In the genomic region with DNA sequence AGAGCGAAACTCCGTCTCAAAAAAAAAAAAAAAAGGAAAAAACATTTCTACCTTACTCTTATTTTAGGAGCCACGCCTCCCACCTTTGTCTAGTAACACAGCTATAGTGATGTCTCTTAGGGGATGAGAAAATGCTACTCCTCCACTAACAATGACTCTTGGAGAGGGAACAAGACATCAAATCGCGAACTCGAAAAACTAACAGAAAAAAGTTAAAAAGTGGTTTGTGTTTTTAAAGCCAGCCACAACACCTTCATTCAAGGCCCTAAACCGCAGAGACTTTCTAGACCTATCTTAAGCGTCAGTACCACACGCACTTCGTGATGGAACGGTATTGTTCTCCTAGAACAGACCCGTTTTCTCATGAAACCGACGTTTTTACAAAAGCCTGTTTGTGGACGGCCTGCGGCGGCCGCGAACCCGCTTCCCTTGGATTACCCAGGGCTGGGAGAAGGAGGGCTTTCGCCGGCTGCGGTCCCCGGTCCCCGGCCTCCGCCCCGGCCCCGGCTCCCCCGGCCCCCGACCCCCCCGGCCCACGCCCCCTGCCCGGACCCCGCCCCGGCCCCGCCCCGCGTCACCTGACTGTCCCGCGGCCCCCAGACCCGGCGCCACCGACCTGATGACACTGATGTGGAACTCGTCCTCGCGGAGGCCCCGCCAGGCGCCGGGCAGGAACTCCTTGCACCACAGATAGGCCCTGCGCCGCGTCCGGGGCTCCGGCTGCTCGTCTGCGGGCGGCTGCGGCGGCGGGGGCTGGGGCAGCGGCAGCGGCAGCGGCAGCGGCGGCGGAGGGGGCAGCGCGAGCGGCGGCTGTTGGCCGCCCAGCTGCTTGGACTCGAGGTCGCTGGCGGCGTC, we compare ENCODE assay signal across 8 cellular contexts. TPM values are rescaled to one million over a fixed set of nuclear protein-coding genes. Genes with fewer than 3 reads are reported as not detected.
DNase-seq lines count a peak whose midpoint lies in the region; ATAC-seq and TF ChIP-seq lines count a peak whose summit lies in the region.

No MANE protein-coding gene starts in this region.

- no peak for TF ChIP-seq POLR2A in vagina (IDR thresholded peaks at IDR 0.05)

- H3K27ac ChIP-seq in OCI-LY1 (ENCODE audit: low read depth, low read length, poor library complexity, severe bottlenecking) (peak overlapping the region; percentile 83), neural progenitor cell (peak overlapping the region; percentile 95), vagina (peak overlapping the region; percentile 75)

- no peaks in the 10 kb centered on the region for H3K27me3 ChIP-seq in OCI-LY1 (ENCODE audit: insufficient read depth, low read length)
- no peaks in the 10 kb centered on the region for H3K27me3 ChIP-seq in neural progenitor cell
- H3K27me3 ChIP-seq in vagina: no peaks in the 10 kb centered on the region

- peaks cover 8% of the 10 kb centered on the region for H3K36me3 Mint-ChIP-seq in neural progenitor cell

- H3K9me3 ChIP-seq in OCI-LY1 (ENCODE audit: low read length) (no peaks in the 10 kb centered on the region), neural progenitor cell (ENCODE audit: low read depth) (no peaks in the 10 kb centered on the region), vagina (no peaks in the 10 kb centered on the region)

- peaks cover 11% of the 10 kb centered on the region; the same call in 1 of the 2 replicates for H3K79me2 ChIP-seq in OCI-LY1 (ENCODE audit: insufficient read depth, low read length)
- H3K79me2 ChIP-seq in neural progenitor cell (ENCODE audit: low read depth): peaks cover 50% of the 10 kb centered on the region

- no peaks in the 10 kb centered on the region; the same call in 1 of the 2 replicates for H3K36me3 ChIP-seq in OCI-LY1 (ENCODE audit: insufficient read depth, low read length)
- no peaks in the 10 kb centered on the region for H3K36me3 ChIP-seq in neural progenitor cell
- H3K36me3 ChIP-seq in vagina: no peaks in the 10 kb centered on the region

- H4K20me1 ChIP-seq in OCI-LY1 (ENCODE audit: insufficient read depth, low read length) (no peaks in the 10 kb centered on the region), neural progenitor cell (ENCODE audit: low read depth) (peaks cover 8% of the 10 kb centered on the region)

- peak overlapping the region; percentile 99 for H3K4me3 Mint-ChIP-seq in neural progenitor cell

- H3F3A ChIP-seq in OCI-LY1 (ENCODE audit: insufficient read depth, low read length): no peaks in the 10 kb centered on the region
- peaks cover 25% of the 10 kb centered on the region for H3F3A ChIP-seq in neural progenitor cell (ENCODE audit: low read depth)

- peaks cover 2% of the 10 kb centered on the region for H3K27me3 Mint-ChIP-seq in neural progenitor cell (ENCODE audit: insufficient read depth, low read depth)

- peak; percentile 28 for ATAC-seq in HG02870 (IDR thresholded peaks at IDR 0.05; ENCODE audit: unreplicated experiment)

- no peaks in the 10 kb centered on the region for H3K9me2 ChIP-seq in OCI-LY1 (ENCODE audit: low read depth, low read length)

- H3K4me1 Mint-ChIP-seq in neural progenitor cell: peaks cover 54% of the 10 kb centered on the region

- H3K27ac Mint-ChIP-seq in neural progenitor cell: peak overlapping the region; percentile 99

- H3K4me2 ChIP-seq in OCI-LY1 (ENCODE audit: low read length) (peak overlapping the region; percentile 82), neural progenitor cell (peak overlapping the region; percentile 96)

- H3K4me1 ChIP-seq in OCI-LY1 (ENCODE audit: insufficient read depth, low read length, severe bottlenecking) (peaks cover 47% of the 10 kb centered on the region), neural progenitor cell (peaks cover 36% of the 10 kb centered on the region), vagina (peaks cover 37% of the 10 kb centered on the region)

- H3K9ac ChIP-seq in OCI-LY1 (ENCODE audit: low read length) (peak overlapping the region; percentile 71), neural progenitor cell (peak overlapping the region; percentile 40)

- H3K4me3 ChIP-seq in OCI-LY1 (ENCODE audit: low read depth, low read length, poor library complexity, severe bottlenecking) (peak overlapping the region; percentile 87), neural progenitor cell (peak overlapping the region; percentile 98), vagina (peak overlapping the region; percentile 57 to 83)

- peak; percentile 72 for DNase-seq in NCI-H748 (lab: John Stamatoyannopoulos, UW; ENCODE audit: unreplicated experiment)
- no peak for DNase-seq in NCI-H748 treated with DMSO at 0.1 percent for 48 hours (lab: John Stamatoyannopoulos, UW)
- DNase-seq in activated gamma-delta T cell treated with Interleukin-2 at 50 U/mL for 16 hours: peak; percentile 32
- peak; percentile 52 for DNase-seq in germinal center (ENCODE audit: low spot score)
- DNase-seq in neural progenitor cell (ENCODE audit: low spot score): peak; percentile 83
- no peak for DNase-seq in vagina (ENCODE audit: extremely low spot score in 2 of 2)

- H3K9me3 Mint-ChIP-seq in neural progenitor cell: no peaks in the 10 kb centered on the region

- intact Hi-C loops in vagina (cut with DNase I): no loop called here

- no peak for TF ChIP-seq CTCF in OCI-LY1 (IDR thresholded peaks at IDR 0.05; ENCODE audit: low read length)
- no peak for TF ChIP-seq CTCF in neural progenitor cell (IDR thresholded peaks at IDR 0.05)
- TF ChIP-seq CTCF in vagina (IDR thresholded peaks at IDR 0.05): no peak

- H2AFZ ChIP-seq in OCI-LY1 (ENCODE audit: low read length) (no peak overlapping the region), neural progenitor cell (replicated peaks) (peak overlapping the region; percentile 70)

RNA-seq across cellular contexts. Expression of a gene that starts 0.7 kb away (rescaled TPM):
- total RNA-seq in neural progenitor cell (ENCODE audit: low replicate concordance): 33.9 and 36.8 TPM in 2 replicates
- 18.2 TPM for total RNA-seq in vagina

Comparison
In these comparisons a context has a peak if more than half of its experiments do, and no peak if none do; other contexts are left out.
1. DNase-seq: peak in NCI-H748 (single experiment), activated gamma-delta T cell treated with Interleukin-2 at 50 U/mL for 16 hours (single experiment), germinal center (single experiment) and neural progenitor cell (single experiment); none in NCI-H748 treated with DMSO at 0.1 percent for 48 hours (single experiment) and vagina (0 of 2).
2. Peak in every context shown above with its lines, with median percentiles within 50 percentile points of each other: H3K27ac ChIP-seq and H3K4me3 ChIP-seq.